1 cellular context compared by ENCODE assay signal in genomic region chr7:23696916-23697441, GRCh38.
TF ChIP-seq lines count a peak whose summit lies in the region.

No MANE protein-coding gene starts in this region.

TF ChIP-seq in HepG2, 621 proteins besides CTCF, POLR2A, EP300 and RAD21 (continues in another document):
- TF ChIP-seq TEAD2 (CRISPR knock-in tag; IDR thresholded peaks at IDR 0.05) (no peak), HINFP (CRISPR knock-in tag; IDR thresholded peaks at IDR 0.05; ENCODE audit: low read depth) (no peak), PRDM10 (CRISPR knock-in tag; IDR thresholded peaks at IDR 0.05; ENCODE audit: low read depth) (no peak), IKZF1 (IDR thresholded peaks at IDR 0.05) (no peak), ZNF770 (CRISPR knock-in tag; IDR thresholded peaks at IDR 0.05) (no peak), ZNF780A (CRISPR knock-in tag; IDR thresholded peaks at IDR 0.05) (no peak), XRCC5 (optimal IDR thresholded peaks at IDR 0.05; ENCODE audit: low read length) (peak; percentile 92), ZNF512B (CRISPR knock-in tag; IDR thresholded peaks at IDR 0.05; ENCODE audit: borderline replicate concordance) (no peak), ZNF646 (CRISPR knock-in tag; IDR thresholded peaks at IDR 0.05) (no peak), ZNF318 (CRISPR knock-in tag; IDR thresholded peaks at IDR 0.05) (0 out of 2 replicates have a peak, but pooled peaks have one; percentile 29), SKI (IDR thresholded peaks at IDR 0.05; ENCODE audit: partially characterized antibody) (no peak), HNF1B (CRISPR knock-in tag; IDR thresholded peaks at IDR 0.05) (0 out of 2 replicates have a peak, but pooled peaks have one; percentile 43), KLF6 (CRISPR knock-in tag; IDR thresholded peaks at IDR 0.05) (no peak)
- TF ChIP-seq, protein P1, sequence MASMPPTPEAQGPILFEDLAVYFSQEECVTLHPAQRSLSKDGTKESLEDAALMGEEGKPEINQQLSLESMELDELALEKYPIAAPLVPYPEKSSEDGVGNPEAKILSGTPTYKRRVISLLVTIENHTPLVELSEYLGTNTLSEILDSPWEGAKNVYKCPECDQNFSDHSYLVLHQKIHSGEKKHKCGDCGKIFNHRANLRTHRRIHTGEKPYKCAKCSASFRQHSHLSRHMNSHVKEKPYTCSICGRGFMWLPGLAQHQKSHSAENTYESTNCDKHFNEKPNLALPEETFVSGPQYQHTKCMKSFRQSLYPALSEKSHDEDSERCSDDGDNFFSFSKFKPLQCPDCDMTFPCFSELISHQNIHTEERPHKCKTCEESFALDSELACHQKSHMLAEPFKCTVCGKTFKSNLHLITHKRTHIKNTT (CRISPR knock-in tag; IDR thresholded peaks at IDR 0.05), result no peak
